In the genomic region with DNA sequence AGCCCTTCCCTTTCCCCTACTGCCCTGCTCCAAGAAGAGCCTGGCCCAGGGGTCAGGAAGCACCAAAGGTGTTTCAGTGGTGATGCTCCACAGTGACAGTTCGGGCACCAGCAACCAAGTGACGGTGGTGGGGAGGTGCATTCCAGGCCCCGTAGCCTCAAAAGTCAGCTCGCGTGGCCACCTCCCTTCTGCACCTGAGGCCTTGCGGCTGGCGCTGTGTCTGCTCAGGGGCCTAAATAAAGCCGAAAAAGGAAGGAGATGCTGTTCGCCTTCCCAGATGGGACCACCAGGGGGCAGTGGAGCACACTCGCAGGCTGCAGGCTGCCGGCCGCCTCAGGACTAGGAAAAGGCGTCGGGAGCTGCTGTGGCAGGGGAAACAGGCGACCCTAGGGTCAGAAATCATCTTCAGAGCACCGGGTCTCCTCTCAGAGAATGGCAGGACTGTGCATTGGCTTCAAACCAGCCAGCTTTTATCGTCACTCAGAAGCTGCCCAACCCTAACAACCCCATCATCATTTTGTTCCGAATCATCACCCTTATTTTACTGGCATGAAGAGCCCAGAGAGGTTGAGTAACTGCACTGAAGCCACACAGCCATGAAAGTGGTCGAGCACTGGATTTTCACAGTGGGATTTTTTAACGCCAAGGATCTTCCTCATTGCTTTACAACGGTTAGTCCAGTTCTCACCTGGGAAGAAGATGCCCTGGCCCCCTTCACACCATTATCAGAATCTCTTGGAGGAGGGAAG, we compare ENCODE assay signal across 8 cellular contexts.
A peak's percentile ranks its signal among the peaks of the same experiment; 100 is the strongest.
DNase-seq lines count a peak whose midpoint lies in the region; ATAC-seq and TF ChIP-seq lines count a peak whose summit lies in the region.

No MANE protein-coding gene starts in this region.

- H3K36me3 Mint-ChIP-seq in CD14-positive monocyte: no peaks in the 10 kb centered on the region

- H3K4me3 ChIP-seq in adipocyte (ENCODE audit: low read length) (no peak overlapping the region), iPS DF 6.9 (ENCODE audit: low read length) (no peak overlapping the region)

- no peak for DNase-seq in CD14-positive monocyte (ENCODE audit: low spot score)
- peak; percentile 81 for DNase-seq in NCI-H748 treated with DMSO at 0.1 percent for 48 hours (lab: John Stamatoyannopoulos, UW)
- peak; percentile 10 for DNase-seq in adipocyte (ENCODE audit: low read depth)
- peak; percentile 79 for DNase-seq in iPS DF 6.9 (ENCODE audit: low read depth, low spot score)
- DNase-seq in stimulated activated CD4-positive, alpha-beta T cell treated with anti-CD3 and anti-CD28 coated beads, Interleukin-2, amount 100 ng/mL, for 24 hours: peak; percentile 36 to 62

- ATAC-seq in GM18909 (IDR thresholded peaks at IDR 0.05; ENCODE audit: poor library complexity, unreplicated experiment) (peak; percentile 89), HG03280 (IDR thresholded peaks at IDR 0.05; ENCODE audit: unreplicated experiment) (peak; percentile 50), HG03521 (IDR thresholded peaks at IDR 0.05; ENCODE audit: unreplicated experiment) (no peak)

- no peaks in the 10 kb centered on the region for H3K9me3 Mint-ChIP-seq in CD14-positive monocyte

- no peak overlapping the region for H3K4me3 Mint-ChIP-seq in CD14-positive monocyte

- no peaks in the 10 kb centered on the region for H3K4me1 ChIP-seq in adipocyte (ENCODE audit: control insufficient read depth, insufficient read depth, low read length)
- no peaks in the 10 kb centered on the region for H3K4me1 ChIP-seq in iPS DF 6.9 (ENCODE audit: control insufficient read depth, insufficient read depth, low read length)

- H3K9me3 ChIP-seq in adipocyte (ENCODE audit: control insufficient read depth, low read length): no peaks in the 10 kb centered on the region
- no peaks in the 10 kb centered on the region for H3K9me3 ChIP-seq in iPS DF 6.9 (ENCODE audit: control insufficient read depth, insufficient read depth, low read length)

- no peak overlapping the region for H3K27ac ChIP-seq in iPS DF 6.9 (ENCODE audit: low read length)

- H3K4me1 Mint-ChIP-seq in CD14-positive monocyte: no peaks in the 10 kb centered on the region

- H3K9ac ChIP-seq in adipocyte (ENCODE audit: low read length): no peak overlapping the region

- intact Hi-C loops in CD14-positive monocyte (cut with micrococcal nuclease): no loop called here

- no peak overlapping the region for H3K27ac Mint-ChIP-seq in CD14-positive monocyte

- no peaks in the 10 kb centered on the region for H3K27me3 ChIP-seq in adipocyte (replicated peaks; ENCODE audit: control insufficient read depth, insufficient read depth, low read length)
- H3K27me3 ChIP-seq in iPS DF 6.9 (ENCODE audit: control insufficient read depth, insufficient read depth, low read length): no peaks in the 10 kb centered on the region

- H3K27me3 Mint-ChIP-seq in CD14-positive monocyte (ENCODE audit: low read depth in 3 of 3): no peaks in the 10 kb centered on the region

- TF ChIP-seq CTCF in CD14-positive monocyte (IDR thresholded peaks at IDR 0.05): peak; percentile 79

- WGBS in iPS DF 6.9 (ENCODE audit: insufficient coverage, insufficient read length): no CpG with 5 or more reads among the region's 21 CpGs

- H3K36me3 ChIP-seq in adipocyte (ENCODE audit: control insufficient read depth, insufficient read depth, low read length, severe bottlenecking): no peaks in the 10 kb centered on the region
- no peaks in the 10 kb centered on the region for H3K36me3 ChIP-seq in iPS DF 6.9 (ENCODE audit: control insufficient read depth, insufficient read depth, low read length)
